ENCODE assay signal across 19 cellular contexts in genomic region chr3:17724122-17724521, GRCh38.
"Had no signal": no experiment of that assay in that cellular context is flagged by ENCODE, and none has a peak within 500 bp of the region (broad histone marks: within the 10 kb centered on the region; RNA-seq: fewer than 3 reads in every experiment).

No MANE protein-coding gene starts in this region.

- FAIRE-seq: endothelial cell of umbilical vein, frontal cortex, keratinocyte had no signal

- H2AFZ ChIP-seq: hepatocyte had no signal

- H3K27ac ChIP-seq: colonic mucosa, esophagus muscularis mucosa, foreskin keratinocyte, gastroesophageal sphincter, heart left ventricle, hepatocyte, left lung, lower lobe of right lung had no signal

- H3K9me3 ChIP-seq: colonic mucosa, esophagus muscularis mucosa, gastroesophageal sphincter, lower lobe of right lung had no signal

- DNase-seq: colonic mucosa; cortex of kidney; effector CD8-positive, alpha-beta T cell; foreskin keratinocyte; heart left ventricle; hypothalamus; immature natural killer cell; left cardiac atrium; left lung; left ventricle myocardium superior; lower lobe of right lung; mesenchymal stem cell; mucosa of descending colon had no signal

- H3K4me2 ChIP-seq: hepatocyte had no signal

- H3K36me3 ChIP-seq: colonic mucosa had no signal

- ATAC-seq: foreskin keratinocyte, gastroesophageal sphincter, heart left ventricle, left cardiac atrium, left lung, left ventricle myocardium superior, lower lobe of right lung, mucosa of descending colon had no signal

- H3K4me3 ChIP-seq: colonic mucosa, esophagus muscularis mucosa, gastroesophageal sphincter, heart left ventricle, hepatocyte, left lung, lower lobe of right lung, mucosa of descending colon had no signal

- H3K4me1 ChIP-seq: colonic mucosa, gastroesophageal sphincter, lower lobe of right lung had no signal

- H3K27me3 ChIP-seq: colonic mucosa, esophagus muscularis mucosa, foreskin keratinocyte, gastroesophageal sphincter, heart left ventricle, hepatocyte, left lung had no signal
